ENCODE assay signal across 8 cellular contexts in the genomic region with DNA sequence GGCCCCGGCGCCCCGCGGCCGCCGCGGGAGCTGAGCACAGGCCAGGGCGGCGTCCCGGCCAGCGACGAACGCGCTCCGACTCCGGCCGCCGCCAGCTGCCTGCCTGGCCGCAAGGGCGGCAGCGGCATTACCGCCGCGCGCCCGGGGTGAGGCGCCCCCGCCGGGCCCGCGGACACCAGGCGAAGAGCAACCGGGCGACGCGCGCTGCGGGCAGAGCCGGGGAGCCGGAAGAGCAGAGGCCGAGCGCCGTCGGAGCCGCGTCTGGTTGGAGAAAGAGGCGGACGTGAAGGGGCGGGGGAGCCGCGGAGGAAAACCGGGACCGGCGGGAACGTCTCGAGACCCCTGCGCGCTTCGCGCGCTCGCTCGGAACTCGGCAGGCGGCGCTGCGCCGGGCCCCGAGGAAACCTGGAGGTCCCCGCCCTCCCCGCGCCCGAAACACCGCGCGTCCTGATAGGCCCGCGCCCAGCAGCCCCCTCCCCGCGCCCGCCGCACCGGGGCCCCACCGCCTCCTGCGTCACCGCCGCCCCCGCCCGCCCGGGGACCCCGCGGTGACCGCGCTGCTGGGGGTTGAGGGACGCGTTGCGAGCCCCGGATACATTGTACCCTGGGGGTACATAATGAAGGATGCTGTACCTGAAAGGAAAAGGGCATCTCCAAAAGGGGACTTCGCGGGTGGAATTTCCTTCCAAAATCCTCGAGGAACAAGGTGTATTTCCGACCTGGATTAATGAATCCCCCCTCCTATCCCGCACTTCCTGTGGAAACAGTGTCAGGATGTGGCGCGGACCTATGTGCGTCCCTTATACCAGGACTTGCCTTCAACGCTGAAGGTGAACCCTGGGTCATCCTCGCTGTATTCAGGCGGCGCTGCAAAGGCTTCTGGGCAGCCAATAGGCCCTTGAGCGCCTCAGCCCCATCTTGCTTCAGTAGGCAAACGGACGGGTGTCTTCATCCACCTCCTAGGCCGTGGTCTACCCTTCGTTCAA. TPM values are rescaled to one million over a fixed set of nuclear protein-coding genes. Genes with fewer than 3 reads are reported as not detected.
DNase-seq lines count a peak whose midpoint lies in the region; ATAC-seq lines count a peak whose summit lies in the region.

No MANE protein-coding gene starts in this region.

- DNase-seq in NCI-H524 (lab: John Stamatoyannopoulos, UW) (peak; percentile 77 to 83), NCI-H524 treated with DMSO at 0.1 percent for 48 hours (lab: John Stamatoyannopoulos, UW) (no peak), NCI-H128 (lab: John Stamatoyannopoulos, UW; ENCODE audit: unreplicated experiment) (peak; percentile 79), T-helper 17 cell (peak; percentile 8 to 13 (median 11)), T47D (ENCODE audit: low read depth in 1 of 2, low spot score in 1 of 2) (peak; percentile 73 to 74), skeletal muscle cell (ENCODE audit: low read depth) (peak; percentile 38)

- peaks cover 47% of the 10 kb centered on the region for H3K27me3 Mint-ChIP-seq in T-helper 17 cell

- H3K27ac Mint-ChIP-seq in T-helper 17 cell = no peak overlapping the region

- in situ Hi-C loops in T47D (cut with HindIII; ENCODE audit: low pct_unique_long_range_greater_than_20kb, low sequenced_read_pairs) = no loop called here

- peak overlapping the region; percentile 81 for H3K4me3 Mint-ChIP-seq in T-helper 17 cell

- ATAC-seq in HG02759 (IDR thresholded peaks at IDR 0.05; ENCODE audit: unreplicated experiment) (peak; percentile 75), T-helper 17 cell (peak; percentile 79)

- peaks cover 7% of the 10 kb centered on the region for H3K36me3 Mint-ChIP-seq in T-helper 17 cell (ENCODE audit: low read depth)

- H3K9me3 ChIP-seq in T-helper 17 cell (ENCODE audit: control insufficient read depth, low read length, poor library complexity, severe bottlenecking) (no peaks in the 10 kb centered on the region), iPS-18c (ENCODE audit: control insufficient read depth, insufficient read depth, low read length) (no peaks in the 10 kb centered on the region)

- H3K4me1 Mint-ChIP-seq in T-helper 17 cell = peaks cover 13% of the 10 kb centered on the region

- H3K4me3 ChIP-seq in iPS-18c (ENCODE audit: insufficient read depth, low read depth, low read length) (peak overlapping the region; percentile 74), skeletal muscle cell (ENCODE audit: low read depth, low read length) (peak overlapping the region; percentile 67)

RNA-seq across cellular contexts. Expression of a gene that starts 1.0 kb away (rescaled TPM):
- total RNA-seq in T-helper 17 cell = 1 to 10 TPM in 1 of 2 donors, under 1 TPM in 1; 0.10 to 2.3 TPM
